In the genomic region with DNA sequence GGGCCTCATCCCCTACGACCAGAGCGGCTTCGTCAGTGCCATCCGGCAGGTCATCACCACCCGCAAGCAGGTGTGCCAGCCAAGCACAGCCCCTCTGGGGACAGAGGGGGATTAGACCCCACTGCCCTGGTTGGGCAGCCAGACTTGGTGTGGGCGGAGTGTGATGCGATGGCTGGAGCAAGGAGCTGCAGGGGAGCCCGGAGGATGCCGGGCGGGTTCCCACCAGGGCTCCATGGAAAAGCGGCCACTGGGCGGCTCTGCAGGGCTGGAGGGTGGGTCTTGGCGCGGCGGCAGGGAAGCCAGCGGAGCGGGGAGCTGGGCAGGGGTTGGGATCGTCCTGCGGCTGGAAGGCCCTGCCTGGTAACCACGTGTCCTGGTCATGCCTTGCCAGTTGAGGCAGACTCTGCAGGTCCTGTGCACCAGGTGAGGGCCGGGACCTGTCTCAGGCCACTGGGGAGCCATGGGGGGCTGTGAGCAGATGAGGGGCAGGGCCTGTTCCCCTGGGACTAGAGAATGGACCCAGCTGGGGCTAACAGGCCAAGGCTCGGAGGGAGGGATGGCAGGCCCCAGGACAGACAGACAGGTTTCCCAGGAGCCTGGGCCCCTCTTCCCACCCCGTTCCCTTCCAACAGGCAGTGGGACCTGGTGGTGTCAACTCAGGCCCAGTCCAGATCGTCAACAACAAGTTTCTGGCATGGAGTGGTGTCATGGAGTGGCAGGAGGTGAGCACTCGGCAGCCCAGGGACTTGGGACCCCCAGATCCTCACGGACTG, we compare ENCODE assay signal across 1 cellular context.
TF ChIP-seq lines count a peak whose summit lies in the region.

No MANE protein-coding gene starts in this region.

TF ChIP-seq in GM23338, 12 proteins besides CTCF, POLR2A, EP300 and RAD21:
- TF ChIP-seq, protein P1, sequence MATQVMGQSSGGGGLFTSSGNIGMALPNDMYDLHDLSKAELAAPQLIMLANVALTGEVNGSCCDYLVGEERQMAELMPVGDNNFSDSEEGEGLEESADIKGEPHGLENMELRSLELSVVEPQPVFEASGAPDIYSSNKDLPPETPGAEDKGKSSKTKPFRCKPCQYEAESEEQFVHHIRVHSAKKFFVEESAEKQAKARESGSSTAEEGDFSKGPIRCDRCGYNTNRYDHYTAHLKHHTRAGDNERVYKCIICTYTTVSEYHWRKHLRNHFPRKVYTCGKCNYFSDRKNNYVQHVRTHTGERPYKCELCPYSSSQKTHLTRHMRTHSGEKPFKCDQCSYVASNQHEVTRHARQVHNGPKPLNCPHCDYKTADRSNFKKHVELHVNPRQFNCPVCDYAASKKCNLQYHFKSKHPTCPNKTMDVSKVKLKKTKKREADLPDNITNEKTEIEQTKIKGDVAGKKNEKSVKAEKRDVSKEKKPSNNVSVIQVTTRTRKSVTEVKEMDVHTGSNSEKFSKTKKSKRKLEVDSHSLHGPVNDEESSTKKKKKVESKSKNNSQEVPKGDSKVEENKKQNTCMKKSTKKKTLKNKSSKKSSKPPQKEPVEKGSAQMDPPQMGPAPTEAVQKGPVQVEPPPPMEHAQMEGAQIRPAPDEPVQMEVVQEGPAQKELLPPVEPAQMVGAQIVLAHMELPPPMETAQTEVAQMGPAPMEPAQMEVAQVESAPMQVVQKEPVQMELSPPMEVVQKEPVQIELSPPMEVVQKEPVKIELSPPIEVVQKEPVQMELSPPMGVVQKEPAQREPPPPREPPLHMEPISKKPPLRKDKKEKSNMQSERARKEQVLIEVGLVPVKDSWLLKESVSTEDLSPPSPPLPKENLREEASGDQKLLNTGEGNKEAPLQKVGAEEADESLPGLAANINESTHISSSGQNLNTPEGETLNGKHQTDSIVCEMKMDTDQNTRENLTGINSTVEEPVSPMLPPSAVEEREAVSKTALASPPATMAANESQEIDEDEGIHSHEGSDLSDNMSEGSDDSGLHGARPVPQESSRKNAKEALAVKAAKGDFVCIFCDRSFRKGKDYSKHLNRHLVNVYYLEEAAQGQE (IDR thresholded peaks at IDR 0.05; ENCODE audit: unreplicated experiment) = no peak
- TF ChIP-seq EZH2 (IDR thresholded peaks at IDR 0.05; ENCODE audit: low read depth, unreplicated experiment) (no peak), ZNF114 (CRISPR knock-in tag; IDR thresholded peaks at IDR 0.05) (no peak), ZNF331 (CRISPR knock-in tag; IDR thresholded peaks at IDR 0.05; ENCODE audit: low read depth) (no peak)
- TF ChIP-seq, protein P2, sequence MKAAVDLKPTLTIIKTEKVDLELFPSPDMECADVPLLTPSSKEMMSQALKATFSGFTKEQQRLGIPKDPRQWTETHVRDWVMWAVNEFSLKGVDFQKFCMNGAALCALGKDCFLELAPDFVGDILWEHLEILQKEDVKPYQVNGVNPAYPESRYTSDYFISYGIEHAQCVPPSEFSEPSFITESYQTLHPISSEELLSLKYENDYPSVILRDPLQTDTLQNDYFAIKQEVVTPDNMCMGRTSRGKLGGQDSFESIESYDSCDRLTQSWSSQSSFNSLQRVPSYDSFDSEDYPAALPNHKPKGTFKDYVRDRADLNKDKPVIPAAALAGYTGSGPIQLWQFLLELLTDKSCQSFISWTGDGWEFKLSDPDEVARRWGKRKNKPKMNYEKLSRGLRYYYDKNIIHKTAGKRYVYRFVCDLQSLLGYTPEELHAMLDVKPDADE (IDR thresholded peaks at IDR 0.05) = no peak
- TF ChIP-seq, protein P3, sequence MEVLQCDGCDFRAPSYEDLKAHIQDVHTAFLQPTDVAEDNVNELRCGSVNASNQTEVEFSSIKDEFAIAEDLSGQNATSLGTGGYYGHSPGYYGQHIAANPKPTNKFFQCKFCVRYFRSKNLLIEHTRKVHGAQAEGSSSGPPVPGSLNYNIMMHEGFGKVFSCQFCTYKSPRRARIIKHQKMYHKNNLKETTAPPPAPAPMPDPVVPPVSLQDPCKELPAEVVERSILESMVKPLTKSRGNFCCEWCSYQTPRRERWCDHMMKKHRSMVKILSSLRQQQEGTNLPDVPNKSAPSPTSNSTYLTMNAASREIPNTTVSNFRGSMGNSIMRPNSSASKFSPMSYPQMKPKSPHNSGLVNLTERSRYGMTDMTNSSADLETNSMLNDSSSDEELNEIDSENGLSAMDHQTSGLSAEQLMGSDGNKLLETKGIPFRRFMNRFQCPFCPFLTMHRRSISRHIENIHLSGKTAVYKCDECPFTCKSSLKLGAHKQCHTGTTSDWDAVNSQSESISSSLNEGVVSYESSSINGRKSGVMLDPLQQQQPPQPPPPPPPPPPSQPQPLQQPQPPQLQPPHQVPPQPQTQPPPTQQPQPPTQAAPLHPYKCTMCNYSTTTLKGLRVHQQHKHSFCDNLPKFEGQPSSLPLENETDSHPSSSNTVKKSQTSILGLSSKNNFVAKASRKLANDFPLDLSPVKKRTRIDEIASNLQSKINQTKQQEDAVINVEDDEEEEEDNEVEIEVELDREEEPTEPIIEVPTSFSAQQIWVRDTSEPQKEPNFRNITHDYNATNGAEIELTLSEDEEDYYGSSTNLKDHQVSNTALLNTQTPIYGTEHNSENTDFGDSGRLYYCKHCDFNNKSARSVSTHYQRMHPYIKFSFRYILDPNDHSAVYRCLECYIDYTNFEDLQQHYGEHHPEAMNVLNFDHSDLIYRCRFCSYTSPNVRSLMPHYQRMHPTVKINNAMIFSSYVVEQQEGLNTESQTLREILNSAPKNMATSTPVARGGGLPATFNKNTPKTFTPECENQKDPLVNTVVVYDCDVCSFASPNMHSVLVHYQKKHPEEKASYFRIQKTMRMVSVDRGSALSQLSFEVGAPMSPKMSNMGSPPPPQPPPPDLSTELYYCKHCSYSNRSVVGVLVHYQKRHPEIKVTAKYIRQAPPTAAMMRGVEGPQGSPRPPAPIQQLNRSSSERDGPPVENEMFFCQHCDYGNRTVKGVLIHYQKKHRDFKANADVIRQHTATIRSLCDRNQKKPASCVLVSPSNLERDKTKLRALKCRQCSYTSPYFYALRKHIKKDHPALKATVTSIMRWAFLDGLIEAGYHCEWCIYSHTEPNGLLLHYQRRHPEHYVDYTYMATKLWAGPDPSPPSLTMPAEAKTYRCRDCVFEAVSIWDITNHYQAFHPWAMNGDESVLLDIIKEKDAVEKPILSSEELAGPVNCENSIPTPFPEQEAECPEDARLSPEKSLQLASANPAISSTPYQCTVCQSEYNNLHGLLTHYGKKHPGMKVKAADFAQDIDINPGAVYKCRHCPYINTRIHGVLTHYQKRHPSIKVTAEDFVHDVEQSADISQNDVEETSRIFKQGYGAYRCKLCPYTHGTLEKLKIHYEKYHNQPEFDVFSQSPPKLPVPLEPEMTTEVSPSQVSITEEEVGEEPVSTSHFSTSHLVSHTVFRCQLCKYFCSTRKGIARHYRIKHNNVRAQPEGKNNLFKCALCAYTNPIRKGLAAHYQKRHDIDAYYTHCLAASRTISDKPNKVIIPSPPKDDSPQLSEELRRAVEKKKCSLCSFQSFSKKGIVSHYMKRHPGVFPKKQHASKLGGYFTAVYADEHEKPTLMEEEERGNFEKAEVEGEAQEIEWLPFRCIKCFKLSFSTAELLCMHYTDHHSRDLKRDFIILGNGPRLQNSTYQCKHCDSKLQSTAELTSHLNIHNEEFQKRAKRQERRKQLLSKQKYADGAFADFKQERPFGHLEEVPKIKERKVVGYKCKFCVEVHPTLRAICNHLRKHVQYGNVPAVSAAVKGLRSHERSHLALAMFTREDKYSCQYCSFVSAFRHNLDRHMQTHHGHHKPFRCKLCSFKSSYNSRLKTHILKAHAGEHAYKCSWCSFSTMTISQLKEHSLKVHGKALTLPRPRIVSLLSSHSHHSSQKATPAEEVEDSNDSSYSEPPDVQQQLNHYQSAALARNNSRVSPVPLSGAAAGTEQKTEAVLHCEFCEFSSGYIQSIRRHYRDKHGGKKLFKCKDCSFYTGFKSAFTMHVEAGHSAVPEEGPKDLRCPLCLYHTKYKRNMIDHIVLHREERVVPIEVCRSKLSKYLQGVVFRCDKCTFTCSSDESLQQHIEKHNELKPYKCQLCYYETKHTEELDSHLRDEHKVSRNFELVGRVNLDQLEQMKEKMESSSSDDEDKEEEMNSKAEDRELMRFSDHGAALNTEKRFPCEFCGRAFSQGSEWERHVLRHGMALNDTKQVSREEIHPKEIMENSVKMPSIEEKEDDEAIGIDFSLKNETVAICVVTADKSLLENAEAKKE (CRISPR knock-in tag; IDR thresholded peaks at IDR 0.05) = no peak
